ENCODE assay signal across 22 cellular contexts in the genomic region with DNA sequence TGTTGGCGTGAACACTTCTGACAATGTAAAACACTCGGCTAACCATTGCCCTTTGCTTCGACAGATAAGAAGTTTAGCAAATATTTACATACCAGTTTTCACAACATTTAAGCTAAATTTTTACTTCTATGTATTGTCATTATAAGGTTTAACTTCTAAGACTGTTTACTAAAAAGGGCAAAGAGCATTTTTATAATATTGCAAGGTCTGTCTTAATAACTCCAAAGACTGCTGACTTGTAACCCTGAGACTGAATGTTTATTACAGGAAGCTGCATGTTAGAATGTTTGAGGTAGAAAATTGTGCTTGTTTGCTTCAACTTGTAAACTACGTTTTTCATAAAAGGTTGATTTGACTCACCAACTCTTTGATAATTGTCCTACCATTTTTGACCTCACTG.
DNase-seq lines count a peak whose midpoint lies in the region; ATAC-seq, FAIRE-seq and TF ChIP-seq lines count a peak whose summit lies in the region.
"Had no signal": no experiment of that assay in that cellular context is flagged by ENCODE, and none has a peak within 500 bp of the region (broad histone marks: within the 10 kb centered on the region; RNA-seq: fewer than 3 reads in every experiment).

No MANE protein-coding gene starts in this region.

- WGBS in HepG2 (ENCODE audit: low lambda C conversion rate), result 0% methylated on average over 4 of the region's 4 CpGs
- WGBS in right lobe of liver (ENCODE audit: insufficient coverage, low coverage, low lambda C conversion rate, missing lambda C conversion rate), result 36% methylated on average over 4 of the region's 4 CpGs
- 19 to 40% (median 22%) methylated on average over 4 of the region's 4 CpGs for WGBS in small intestine, 3 donors

- H3K4me3 ChIP-seq in HepG2 (replicated peaks in 1 of 3; ENCODE audit: insufficient read depth in 1 of 3, low read depth in 2 of 3, low read length in 3 of 3) (no peak overlapping the region; a peak in 1 of 6 replicates), right lobe of liver (no peak overlapping the region), PC-3 (ENCODE audit: low read length) (no peak overlapping the region), small intestine (ENCODE audit: low read depth in 1 of 2, low read length in 2 of 2) (no peak overlapping the region)
- H3K4me3 ChIP-seq: BLaER1 treated with 17β-estradiol and CSF1 and Interleukin-3, amounts not matched to agents 10 nM and 100 nM; GM23338 had no signal

- BruUV-seq in HepG2 (replicated peaks; lab: Mats Ljungman, UMichigan) (no TSS peak), PC-3 (replicated peaks; lab: Mats Ljungman, UMichigan) (no TSS peak)

- DNase-seq in HepG2 (ENCODE audit: low spot score) (peak; percentile 70), right lobe of liver (no peak), PC-3 (no peak), small intestine (peak; percentile 9), KG1 (lab: John Stamatoyannopoulos, UW) (no peak)
- DNase-seq: 8988T; CD8-positive, alpha-beta T cell; DMS153; DND-41; EL; H7; HFFc6 had no signal

- TF ChIP-seq EP300 in HepG2 (IDR thresholded peaks at IDR 0.05; ENCODE audit: low read depth in 2 of 2, low read length in 2 of 2) (peak in 1 of 2 experiments; percentile 98; a peak in 2 of 4 replicates), HepG2 (CRISPR knock-in tag; IDR thresholded peaks at IDR 0.05; ENCODE audit: borderline replicate concordance) (peak; percentile 69; the same call in 1 of the 2 replicates)

- no peaks in the 10 kb centered on the region for H4K20me1 ChIP-seq in HepG2 (ENCODE audit: insufficient read depth, low read length)
- no peaks in the 10 kb centered on the region for H4K20me1 ChIP-seq in PC-3 (ENCODE audit: low read length)
- H4K20me1 ChIP-seq: BLaER1 treated with 17β-estradiol and CSF1 and Interleukin-3, amounts not matched to agents 10 nM and 100 nM had no signal

- TF ChIP-seq RAD21 in HepG2 (CRISPR knock-in tag; IDR thresholded peaks at IDR 0.05), result no peak

- no peaks in the 10 kb centered on the region for H3K9me2 ChIP-seq in PC-3 (replicated peaks; ENCODE audit: low read length)

- no peaks in the 10 kb centered on the region for H3F3A ChIP-seq in PC-3 (ENCODE audit: low read length, unreplicated experiment)

- FAIRE-seq in HepG2 (lab: Jason Lieb, UNC) (peak; percentile 84), colon (lab: Jason Lieb, UNC) (peak; percentile 41), small intestine (lab: Jason Lieb, UNC) (no peak)
- FAIRE-seq: G401.6, GM12891, HTR-8/SVneo had no signal

- peak overlapping the region; percentile 55; the same call in 1 of the 2 replicates for H3K4me2 ChIP-seq in HepG2 (ENCODE audit: low read depth, low read length)
- no peak overlapping the region for H3K4me2 ChIP-seq in PC-3 (ENCODE audit: low read length)
- H3K4me2 ChIP-seq: BLaER1 treated with 17β-estradiol and CSF1 and Interleukin-3, amounts not matched to agents 10 nM and 100 nM; GM23338; KMS-11 had no signal

- no peak for TF ChIP-seq POLR2A in HepG2 (IDR thresholded peaks at IDR 0.05; ENCODE audit: insufficient read depth in 1 of 2, low read depth in 2 of 2, low read length in 2 of 2)
- no peak for TF ChIP-seq POLR2A in right lobe of liver (IDR thresholded peaks at IDR 0.05)

- no peak for TF ChIP-seq CTCF in HepG2 (CRISPR knock-in tag; IDR thresholded peaks at IDR 0.05)
- TF ChIP-seq CTCF in right lobe of liver (IDR thresholded peaks at IDR 0.05), result no peak
- TF ChIP-seq CTCF in PC-3 (conservative IDR thresholded peaks at IDR 0.05; ENCODE audit: low read depth, low read length), result no peak

- no peak overlapping the region for H2AFZ ChIP-seq in HepG2 (ENCODE audit: low read length)
- no peak overlapping the region for H2AFZ ChIP-seq in PC-3 (ENCODE audit: low read length)
- H2AFZ ChIP-seq: GM23338 had no signal

- no peaks in the 10 kb centered on the region for H3K36me3 ChIP-seq in HepG2 (replicated peaks in 1 of 2; ENCODE audit: control insufficient read depth in 1 of 2, insufficient read depth in 2 of 2, low read length in 2 of 2)
- no peaks in the 10 kb centered on the region for H3K36me3 ChIP-seq in right lobe of liver
- no peaks in the 10 kb centered on the region for H3K36me3 ChIP-seq in PC-3 (ENCODE audit: low read depth, low read length)
- H3K36me3 ChIP-seq in small intestine (ENCODE audit: control insufficient read depth in 2 of 2, insufficient read depth in 2 of 2, low read length in 2 of 2), result no peaks in the 10 kb centered on the region
- H3K36me3 ChIP-seq: BLaER1 treated with 17β-estradiol and CSF1 and Interleukin-3, amounts not matched to agents 10 nM and 100 nM had no signal

- no peaks in the 10 kb centered on the region for H3K79me2 ChIP-seq in HepG2 (ENCODE audit: insufficient read depth, low read length)
- no peaks in the 10 kb centered on the region for H3K79me2 ChIP-seq in PC-3 (ENCODE audit: low read length)

- intact Hi-C loops in HepG2 (cut with micrococcal nuclease; ENCODE audit: unreplicated experiment), result loop anchor here (1.0 to 10.0 kb wide), 2 partner anchors 9 to 225 kb away; no protein-coding TSS in a partner anchor
- intact Hi-C loops in right lobe of liver (cut with DNase I), result no loop called here
- intact Hi-C loops in PC-3 (cut with micrococcal nuclease), result no loop called here

- peak overlapping the region; percentile 52; the same call in 1 of the 2 replicates for H3K9ac ChIP-seq in HepG2 (ENCODE audit: insufficient read depth, low read depth, low read length)
- no peak overlapping the region for H3K9ac ChIP-seq in PC-3 (ENCODE audit: low read length)
- H3K9ac ChIP-seq: BLaER1 treated with 17β-estradiol and CSF1 and Interleukin-3, amounts not matched to agents 10 nM and 100 nM; KMS-11 had no signal

- H3K4me1 ChIP-seq in HepG2 (ENCODE audit: insufficient read depth, low read length) (peaks cover 78% of the 10 kb centered on the region), right lobe of liver (no peaks in the 10 kb centered on the region), PC-3 (ENCODE audit: insufficient read depth, low read length) (peaks cover 10% of the 10 kb centered on the region), small intestine (ENCODE audit: control insufficient read depth in 2 of 2, insufficient read depth in 1 of 2, low read depth in 1 of 2, low read length in 1 of 2) (no peaks in the 10 kb centered on the region)
- H3K4me1 ChIP-seq: BLaER1 treated with 17β-estradiol and CSF1 and Interleukin-3, amounts not matched to agents 10 nM and 100 nM had no signal

- CTCF ChIA-PET in HepG2 (lab: Yijun Ruan, JAX; ENCODE audit: low intra/inter-chr PET ratio, low total read pairs) (no interaction called here), PC-3 (lab: Charles Lee) (no interaction called here)

- H3K27me3 ChIP-seq in HepG2 (ENCODE audit: control insufficient read depth in 1 of 2, insufficient read depth in 2 of 2, low read length in 2 of 2), result no peaks in the 10 kb centered on the region
- H3K27me3 ChIP-seq in right lobe of liver, result no peaks in the 10 kb centered on the region
- no peaks in the 10 kb centered on the region for H3K27me3 ChIP-seq in PC-3 (ENCODE audit: low read length)
- no peaks in the 10 kb centered on the region for H3K27me3 ChIP-seq in small intestine (ENCODE audit: control insufficient read depth in 2 of 2, insufficient read depth in 2 of 2, low read length in 2 of 2)
- H3K27me3 ChIP-seq: BLaER1 treated with 17β-estradiol and CSF1 and Interleukin-3, amounts not matched to agents 10 nM and 100 nM had no signal

- no peaks in the 10 kb centered on the region for H3K9me3 ChIP-seq in HepG2 (ENCODE audit: low read length)
- H3K9me3 ChIP-seq in right lobe of liver, result no peaks in the 10 kb centered on the region
- H3K9me3 ChIP-seq in PC-3 (ENCODE audit: low read length), result no peaks in the 10 kb centered on the region
- H3K9me3 ChIP-seq in small intestine (ENCODE audit: control insufficient read depth, low read depth), result no peaks in the 10 kb centered on the region

- H3K27ac ChIP-seq in HepG2 (ENCODE audit: extremely low read length, insufficient read depth, low read length) (peak overlapping the region; percentile 92), right lobe of liver (no peak overlapping the region), PC-3 (ENCODE audit: low read length) (no peak overlapping the region), small intestine (ENCODE audit: low read depth in 1 of 2, low read length in 1 of 2) (no peak overlapping the region)
- H3K27ac ChIP-seq: BLaER1 treated with 17β-estradiol and CSF1 and Interleukin-3, amounts not matched to agents 10 nM and 100 nM; KMS-11 had no signal

- in situ Hi-C loops in HepG2 (cut with HindIII; ENCODE audit: extremely low pct_ligation_motif_present, low pct_unique_long_range_greater_than_20kb), result no loop called here

- POLR2A ChIA-PET in HepG2 (lab: Yijun Ruan, JAX), result interaction anchor here (0.7 to 4.0 kb wide), 11 partner anchors 9 to 214 kb away, joined by 3 to 27 read pairs (median 4); a partner anchor contains a TSS
- POLR2A ChIA-PET in PC-3 (lab: Charles Lee; ENCODE audit: unreplicated experiment), result interaction anchor here (0.6 to 0.7 kb wide), 2 partner anchors 84 to 334 kb away, joined by 3 read pairs; no protein-coding TSS in a partner anchor

- ATAC-seq in HepG2, result peak; percentile 34
- ATAC-seq in right lobe of liver, result no peak
- ATAC-seq in PC-3, result peak; percentile 50
- no peak for ATAC-seq in GM21367 (IDR thresholded peaks at IDR 0.05; ENCODE audit: unreplicated experiment)
- ATAC-seq in HG03565 (IDR thresholded peaks at IDR 0.05; ENCODE audit: unreplicated experiment), result no peak
- ATAC-seq: CD8-positive, alpha-beta T cell; GM23338; HCT116 had no signal

TF ChIP-seq in HepG2, 621 proteins besides CTCF, POLR2A, EP300 and RAD21 (continues in another document):
- no peak for TF ChIP-seq U2AF1 (optimal IDR thresholded peaks at IDR 0.05; ENCODE audit: low read depth, low read length)
- no peak for TF ChIP-seq NFE2 (CRISPR knock-in tag; IDR thresholded peaks at IDR 0.05)
- TF ChIP-seq, protein P1, sequence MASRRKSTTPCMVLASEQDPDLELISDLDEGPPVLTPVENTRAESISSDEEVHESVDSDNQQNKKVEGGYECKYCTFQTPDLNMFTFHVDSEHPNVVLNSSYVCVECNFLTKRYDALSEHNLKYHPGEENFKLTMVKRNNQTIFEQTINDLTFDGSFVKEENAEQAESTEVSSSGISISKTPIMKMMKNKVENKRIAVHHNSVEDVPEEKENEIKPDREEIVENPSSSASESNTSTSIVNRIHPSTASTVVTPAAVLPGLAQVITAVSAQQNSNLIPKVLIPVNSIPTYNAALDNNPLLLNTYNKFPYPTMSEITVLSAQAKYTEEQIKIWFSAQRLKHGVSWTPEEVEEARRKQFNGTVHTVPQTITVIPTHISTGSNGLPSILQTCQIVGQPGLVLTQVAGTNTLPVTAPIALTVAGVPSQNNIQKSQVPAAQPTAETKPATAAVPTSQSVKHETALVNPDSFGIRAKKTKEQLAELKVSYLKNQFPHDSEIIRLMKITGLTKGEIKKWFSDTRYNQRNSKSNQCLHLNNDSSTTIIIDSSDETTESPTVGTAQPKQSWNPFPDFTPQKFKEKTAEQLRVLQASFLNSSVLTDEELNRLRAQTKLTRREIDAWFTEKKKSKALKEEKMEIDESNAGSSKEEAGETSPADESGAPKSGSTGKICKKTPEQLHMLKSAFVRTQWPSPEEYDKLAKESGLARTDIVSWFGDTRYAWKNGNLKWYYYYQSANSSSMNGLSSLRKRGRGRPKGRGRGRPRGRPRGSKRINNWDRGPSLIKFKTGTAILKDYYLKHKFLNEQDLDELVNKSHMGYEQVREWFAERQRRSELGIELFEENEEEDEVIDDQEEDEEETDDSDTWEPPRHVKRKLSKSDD (CRISPR knock-in tag; IDR thresholded peaks at IDR 0.05; ENCODE audit: low read depth), result no peak

Comparison
In these comparisons a context has a peak if more than half of its experiments do, and no peak if none do; other contexts are left out.
1. ATAC-seq: peak in HepG2 (single experiment) and PC-3 (single experiment); none in right lobe of liver (0 of 4), GM21367 (single experiment) and HG03565 (single experiment).
2. DNase-seq: peak in HepG2 (single experiment) and small intestine (single experiment); none in right lobe of liver (0 of 3), PC-3 (single experiment) and KG1 (single experiment).